Comparison of ENCODE assay signal across 17 cellular contexts in the genomic region with DNA sequence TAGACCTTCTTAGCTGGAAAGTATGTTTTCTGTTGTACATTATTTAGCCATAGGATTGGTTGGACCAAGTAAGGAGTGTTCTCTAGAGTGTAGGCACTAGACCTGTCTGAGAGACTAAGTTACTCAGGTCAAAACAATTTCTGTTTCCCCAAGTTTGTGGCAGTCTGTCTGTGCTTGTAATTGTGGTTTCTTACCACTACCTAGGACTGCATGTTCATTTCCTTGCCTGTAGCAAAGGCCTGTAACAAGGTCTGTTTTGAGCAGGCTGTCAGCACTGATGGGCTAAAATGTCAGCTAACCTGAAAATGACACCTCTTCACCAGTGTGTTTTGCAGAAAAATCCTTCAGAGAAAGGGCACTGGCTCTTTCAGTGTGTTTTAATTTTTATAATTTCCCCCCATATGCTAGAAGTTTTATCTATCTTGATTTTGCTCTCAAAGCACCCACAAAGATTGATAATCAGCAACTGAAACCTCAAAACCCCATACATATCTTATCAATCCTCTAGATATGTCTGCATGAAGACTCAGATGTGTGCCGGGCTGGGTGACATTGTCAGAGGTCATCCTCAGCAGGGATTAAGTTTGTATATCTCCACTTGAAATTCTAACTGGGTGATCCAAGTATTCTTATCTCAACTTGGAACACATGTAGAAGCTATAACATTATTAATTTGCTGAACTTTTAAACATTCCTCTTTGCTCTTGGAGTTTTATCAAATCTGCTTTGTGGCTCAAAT. TPM values are rescaled to one million over a fixed set of nuclear protein-coding genes. Genes with fewer than 3 reads are reported as not detected.
DNase-seq lines count a peak whose midpoint lies in the region; ATAC-seq, FAIRE-seq and TF ChIP-seq lines count a peak whose summit lies in the region.
"Had no signal": no experiment of that assay in that cellular context is flagged by ENCODE, and none has a peak within 500 bp of the region (broad histone marks: within the 10 kb centered on the region; RNA-seq: fewer than 3 reads in every experiment).

No MANE protein-coding gene starts in this region.

- 45% methylated on average over 1 of the region's 1 CpG for WGBS in GM12878 (ENCODE audit: insufficient coverage, insufficient replicate concordance, low lambda C conversion rate, missing lambda C conversion rate)
- WGBS in trophoblast cell (ENCODE audit: extremely low coverage, insufficient coverage, insufficient read length), result no CpG with 5 or more reads among the region's 1 CpG

- H3K4me1 Mint-ChIP-seq in activated T-cell treated with anti-CD3 and anti-CD28 coated beads, Interleukin-2, amount 50 U/mL, for 4 hours (ENCODE audit: low read depth), result no peaks in the 10 kb centered on the region

- peak overlapping the region; percentile 84 for H2AK5ac ChIP-seq in trophoblast cell (ENCODE audit: low read length)

- H3K9me3 Mint-ChIP-seq in activated T-cell treated with anti-CD3 and anti-CD28 coated beads, Interleukin-2, amount 50 U/mL, for 4 hours, result no peaks in the 10 kb centered on the region

- TF ChIP-seq POLR2A in GM12878 (IDR thresholded peaks at IDR 0.05; ENCODE audit: low read depth, low read length), result no peak

- no peak for TF ChIP-seq EP300 in GM12878 (IDR thresholded peaks at IDR 0.05; ENCODE audit: borderline replicate concordance in 1 of 2, control insufficient read depth in 1 of 2, low read depth in 2 of 2, low read length in 2 of 2)

- BruUV-seq in GM12878 (replicated peaks; lab: Mats Ljungman, UMichigan), result no TSS peak

- no peak overlapping the region for H4K12ac ChIP-seq in trophoblast cell (ENCODE audit: low read depth, low read length)

- DNase-seq in activated T-cell treated with anti-CD3 and anti-CD28 coated beads, Interleukin-2, amount 50 U/mL, for 4 hours, result no peak
- DNase-seq in activated T-cell treated with anti-CD3 and anti-CD28 coated beads, Interleukin-2, amount 50 U/mL, for 1 hour, result no peak
- DNase-seq in RCC 7860 (ENCODE audit: low spot score), result peak; percentile 31
- no peak for DNase-seq in GM12878 (ENCODE audit: low read depth, low spot score)
- DNase-seq in trophoblast cell, result no peak
- DNase-seq in SJCRH30, result no peak
- no peak for DNase-seq in NOMO-1 treated with dmso at 0.1 percent for 144 hours (lab: John Stamatoyannopoulos, UW; ENCODE audit: unreplicated experiment)
- DNase-seq: ACHN; activated gamma-delta T cell; cortex of kidney; KBM-7; NCI-H1694 treated with DMSO at 0.1 percent for 48 hours; NCI-H748 treated with DMSO at 0.1 percent for 48 hours; stimulated activated CD4-positive, alpha-beta T cell treated with anti-CD3 and anti-CD28 coated beads, Interleukin-2, amount 100 ng/mL, for 24 hours; WERI-Rb-1 had no signal

- peaks cover 13% of the 10 kb centered on the region for H3K79me1 ChIP-seq in trophoblast cell (ENCODE audit: low read length)

- no peak for TF ChIP-seq CTCF in GM12878 (IDR thresholded peaks at IDR 0.05 in 2 of 3, conservative IDR thresholded peaks at IDR 0.05 in 1 of 3; ENCODE audit: control insufficient read depth in 2 of 3, extremely low read depth in 1 of 3, insufficient read depth in 1 of 3, low read depth in 3 of 3, low read length in 3 of 3)

- no peak overlapping the region for H4K8ac ChIP-seq in trophoblast cell (ENCODE audit: low read depth, low read length)

- H3K23ac ChIP-seq in trophoblast cell (ENCODE audit: low read length), result no peak overlapping the region

- CTCF ChIA-PET in GM12878 (lab: Yijun Ruan, JAX), result interaction anchor here (0.8 to 1.1 kb wide), 2 partner anchors 15 to 115 kb away, joined by 3 to 4 read pairs; no protein-coding TSS in a partner anchor

- in situ Hi-C loops in GM12878 (cut with MboI), result no loop called here

- peak overlapping the region; percentile 84 for H3K14ac ChIP-seq in trophoblast cell (ENCODE audit: low read length)

- H4K91ac ChIP-seq in trophoblast cell (ENCODE audit: low read depth, low read length), result peak overlapping the region; percentile 92

- H2AFZ ChIP-seq in GM12878 (ENCODE audit: control insufficient read depth, low read depth, low read length), result no peak overlapping the region
- H2AFZ ChIP-seq in trophoblast cell (ENCODE audit: insufficient read depth, low read length, poor library complexity), result no peak overlapping the region

- H3K18ac ChIP-seq in trophoblast cell (ENCODE audit: low read length), result no peak overlapping the region

- RAD21 ChIA-PET in GM12878 (lab: Charles Lee; ENCODE audit: unreplicated experiment), result no interaction called here

- SMC1A ChIA-PET in GM12878 (lab: Charles Lee; ENCODE audit: uncharacterized antibody, unreplicated experiment), result interaction anchor here (1.7 kb wide), 1 partner anchor 46 kb away, joined by 5 read pairs; no protein-coding TSS in a partner anchor

- TF ChIP-seq RAD21 in GM12878 (IDR thresholded peaks at IDR 0.05; ENCODE audit: insufficient read depth, low read depth, low read length), result no peak

- ATAC-seq in activated T-cell treated with anti-CD3 and anti-CD28 coated beads, Interleukin-2, amount 50 U/mL, for 4 hours, result peak; percentile 77 to 87
- ATAC-seq in GM12878, result peak; percentile 34; the same call in 2 of the 3 replicates
- no peak for ATAC-seq in HG02610 (IDR thresholded peaks at IDR 0.05; ENCODE audit: unreplicated experiment)

- intact Hi-C loops in GM12878 (cut with micrococcal nuclease; ENCODE audit: unreplicated experiment), result no loop called here

- no peak overlapping the region for H3K4me3 Mint-ChIP-seq in activated T-cell treated with anti-CD3 and anti-CD28 coated beads, Interleukin-2, amount 50 U/mL, for 4 hours

- peak overlapping the region; percentile 97 for H2BK5ac ChIP-seq in trophoblast cell (ENCODE audit: low read depth, low read length, poor library complexity)

- H3K27me3 ChIP-seq in GM12878 (replicated peaks in 1 of 2; ENCODE audit: control insufficient read depth in 2 of 2, insufficient read depth in 2 of 2, low read length in 1 of 2) (no peaks in the 10 kb centered on the region; a peak in 2 of 4 replicates), trophoblast cell (ENCODE audit: insufficient read depth, low read length) (no peaks in the 10 kb centered on the region), SJCRH30 (no peaks in the 10 kb centered on the region)

- H3K9ac ChIP-seq in GM12878 (ENCODE audit: control insufficient read depth, insufficient read depth, low read length), result no peak overlapping the region
- H3K9ac ChIP-seq in trophoblast cell (ENCODE audit: low read length), result no peak overlapping the region

- H3K9me3 ChIP-seq in GM12878 (replicated peaks; ENCODE audit: control insufficient read depth, insufficient read depth, low read length) (no peaks in the 10 kb centered on the region), trophoblast cell (ENCODE audit: insufficient read depth, low read depth, low read length) (no peaks in the 10 kb centered on the region), SJCRH30 (replicated peaks) (no peaks in the 10 kb centered on the region)
- H3K9me3 ChIP-seq: prostate gland had no signal

- POLR2A ChIA-PET in GM12878 (lab: Charles Lee), result no interaction called here

- no peaks in the 10 kb centered on the region for H3K36me3 ChIP-seq in GM12878 (ENCODE audit: control insufficient read depth in 2 of 2, insufficient read depth in 2 of 2, low read length in 1 of 2)
- H3K36me3 ChIP-seq in trophoblast cell (ENCODE audit: control insufficient read depth in 1 of 2, insufficient read depth in 2 of 2, low read length in 2 of 2), result no peaks in the 10 kb centered on the region
- H3K36me3 ChIP-seq in SJCRH30, result no peaks in the 10 kb centered on the region
- H3K36me3 ChIP-seq: prostate gland, WERI-Rb-1 had no signal

- H3K27ac ChIP-seq in GM12878 (ENCODE audit: control insufficient read depth, insufficient read depth) (no peak overlapping the region), trophoblast cell (ENCODE audit: low read depth, low read length) (peak overlapping the region; percentile 98), SJCRH30 (no peak overlapping the region)
- H3K27ac ChIP-seq: prostate gland, WERI-Rb-1 had no signal

- no peak overlapping the region for H3K4ac ChIP-seq in trophoblast cell (ENCODE audit: low read depth, low read length)

- H3K79me2 ChIP-seq in GM12878 (ENCODE audit: control insufficient read depth, insufficient read depth, low read length), result no peaks in the 10 kb centered on the region
- H3K79me2 ChIP-seq in trophoblast cell (ENCODE audit: control insufficient read depth, insufficient read depth, low read length, poor library complexity), result no peaks in the 10 kb centered on the region

- H3K4me2 ChIP-seq in GM12878 (ENCODE audit: control insufficient read depth, insufficient read depth) (no peak overlapping the region), trophoblast cell (ENCODE audit: low read length) (peak overlapping the region; percentile 17)

- no peak overlapping the region for H3K4me3 ChIP-seq in GM12878
- H3K4me3 ChIP-seq in trophoblast cell (ENCODE audit: low read depth, low read length), result no peak overlapping the region
- no peak overlapping the region for H3K4me3 ChIP-seq in SJCRH30
- H3K4me3 ChIP-seq: prostate gland had no signal

- no peaks in the 10 kb centered on the region for H3K36me3 Mint-ChIP-seq in activated T-cell treated with anti-CD3 and anti-CD28 coated beads, Interleukin-2, amount 50 U/mL, for 4 hours (ENCODE audit: insufficient read depth)

- FAIRE-seq in RCC 7860 (lab: Jason Lieb, UNC) (no peak), GM12878 (lab: Jason Lieb, UNC) (no peak)

- peak overlapping the region; percentile 80 for H2BK120ac ChIP-seq in trophoblast cell (ENCODE audit: insufficient read depth, low read length, poor library complexity)

- H4K20me1 ChIP-seq in GM12878 (ENCODE audit: control insufficient read depth, insufficient read depth), result no peaks in the 10 kb centered on the region

- peak overlapping the region; percentile 98 for H2BK12ac ChIP-seq in trophoblast cell (ENCODE audit: low read length)

- H3K27me3 Mint-ChIP-seq in activated T-cell treated with anti-CD3 and anti-CD28 coated beads, Interleukin-2, amount 50 U/mL, for 4 hours (ENCODE audit: low read depth), result no peaks in the 10 kb centered on the region

- H3K4me1 ChIP-seq in GM12878 (ENCODE audit: control insufficient read depth, insufficient read depth, low read length) (no peaks in the 10 kb centered on the region), trophoblast cell (ENCODE audit: control insufficient read depth in 1 of 2, insufficient read depth in 2 of 2, low read length in 2 of 2) (peaks cover 0 to 2% of the 10 kb centered on the region in 2 experiments), SJCRH30 (peaks cover 26% of the 10 kb centered on the region)
- H3K4me1 ChIP-seq: prostate gland had no signal

RNA-seq across cellular contexts. Expression of gene ST6GALNAC3, which starts 50.7 kb away (rescaled TPM):
- total RNA-seq in activated T-cell treated with anti-CD3 and anti-CD28 coated beads, Interleukin-2, amount 50 U/mL, for 4 hours, result under 1 TPM; 0.24 to 0.73 (median 0.53) TPM
- total RNA-seq in GM12878 (2013; cell fraction: nucleolus; rRNA removed), result 0.23 and 1.0 TPM in 2 replicates
- total RNA-seq in GM12878 (2014; rRNA removed) (0.27 and 0.68 TPM in 2 replicates), GM12878 (2014; rRNA removed; fragmentation: Illumina TruSeq; extraction: Trizol) (0.18 and 0.23 TPM in 2 replicates), GM12878 (2021) (0.19 and 0.26 TPM in 2 replicates)
- not detected for polyA plus RNA-seq in GM12878 (2011; ENCODE audit: low read depth)
- polyA plus RNA-seq in GM12878 (2011; rRNA removed) (0.50 and 0.97 TPM in 2 replicates), GM12878 (2014; fragmentation: Illumina TruSeq; extraction: Trizol) (0.07 and 0.10 TPM in 2 replicates), GM12878 (2014; fragmentation: Nextera tagmentation; extraction: Ambion mirVana) (under 1 TPM in 1 of 2 experiments, not detected in 1; 0.04 TPM), GM12878 (2014; rRNA removed) (0.04 and 0.10 TPM in 2 replicates), GM12878 (2016; fragmentation: Nextera tagmentation; extraction: Ambion mirVana) (not detected)
- polyA plus RNA-seq in GM12878 (2011; cell fraction: cytosol; rRNA removed), result 0.10 TPM in 2 replicates
- 0.09 and 0.23 TPM in 2 replicates for polyA plus RNA-seq in GM12878 (2011; cell fraction: nucleus; rRNA removed)
- polyA plus RNA-seq in GM12878 (2012), result not detected in 2 replicates
- polyA minus RNA-seq in GM12878 (2011; rRNA and poly(A)+ RNA removed), result 0.44 and 0.98 TPM in 2 replicates
- polyA minus RNA-seq in GM12878 (2011; cell fraction: cytosol; rRNA and poly(A)+ RNA removed), result not detected in 2 replicates
- polyA minus RNA-seq in GM12878 (2011; cell fraction: nucleus; rRNA and poly(A)+ RNA removed), result 1.1 and 1.2 TPM in 2 replicates
- polyA plus RNA-seq in trophoblast cell (2013), result 17.8 and 18.7 TPM in 2 replicates
- total RNA-seq in SJCRH30 (2014; rRNA removed; shearing (Covaris generic)), result 4.8 and 6.4 TPM in 2 replicates
